In the genomic region with DNA sequence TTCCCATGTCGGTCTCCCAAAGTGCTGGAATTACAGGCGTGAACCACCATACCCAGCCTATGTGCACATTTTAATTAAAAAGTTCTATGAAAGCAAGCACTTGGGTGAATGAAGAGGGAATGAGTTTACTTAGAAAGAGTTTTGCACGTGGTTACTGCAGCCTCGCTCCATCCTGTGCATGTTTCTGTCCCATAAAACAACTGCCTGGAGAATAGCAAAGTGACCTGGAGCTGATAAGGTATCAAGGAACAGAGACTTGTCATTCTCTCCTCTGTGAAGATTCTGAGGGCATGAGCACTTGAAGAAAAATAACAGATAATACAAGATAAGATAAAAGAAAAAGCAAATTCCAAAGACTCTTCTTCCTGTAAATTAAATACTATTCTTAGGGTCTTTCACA, we compare ENCODE assay signal across 19 cellular contexts.
DNase-seq lines count a peak whose midpoint lies in the region; ATAC-seq, FAIRE-seq and TF ChIP-seq lines count a peak whose summit lies in the region.
"Had no signal": no experiment of that assay in that cellular context is flagged by ENCODE, and none has a peak within 500 bp of the region (broad histone marks: within the 10 kb centered on the region; RNA-seq: fewer than 3 reads in every experiment).

No MANE protein-coding gene starts in this region.

- FAIRE-seq in D721Med (lab: Jason Lieb, UNC): no peak
- FAIRE-seq: G401.6, GM12891, HTR-8/SVneo had no signal

- H3K27me3 ChIP-seq in Caco-2 (replicated peaks; ENCODE audit: control insufficient read depth, insufficient read depth, low read length): no peaks in the 10 kb centered on the region
- no peaks in the 10 kb centered on the region for H3K27me3 ChIP-seq in mesenchymal stem cell (ENCODE audit: control insufficient read depth in 1 of 2, insufficient read depth in 1 of 2, low read length in 2 of 2)
- no peaks in the 10 kb centered on the region for H3K27me3 ChIP-seq in trophoblast cell (ENCODE audit: insufficient read depth, low read length)
- H3K27me3 ChIP-seq: BLaER1 treated with 17β-estradiol and CSF1 and Interleukin-3, amounts not matched to agents 10 nM and 100 nM had no signal

- no peak overlapping the region for H3K23ac ChIP-seq in mesenchymal stem cell (ENCODE audit: low read length in 2 of 2)
- no peak overlapping the region for H3K23ac ChIP-seq in trophoblast cell (ENCODE audit: low read length)

- H3K79me2 ChIP-seq in trophoblast cell (ENCODE audit: control insufficient read depth, insufficient read depth, low read length, poor library complexity): peaks cover 2% of the 10 kb centered on the region

- H3K9me3 ChIP-seq in Caco-2: peaks cover 8% of the 10 kb centered on the region
- peaks cover 6% of the 10 kb centered on the region for H3K9me3 ChIP-seq in mesenchymal stem cell (ENCODE audit: control insufficient read depth, low read length)
- H3K9me3 ChIP-seq in trophoblast cell (ENCODE audit: insufficient read depth, low read depth, low read length): no peaks in the 10 kb centered on the region

- H3K36me3 Mint-ChIP-seq in Caco-2 (ENCODE audit: insufficient read depth, unreplicated experiment) (no peaks in the 10 kb centered on the region), progenitor cell of endocrine pancreas (ENCODE audit: insufficient read depth) (no peaks in the 10 kb centered on the region)
- H3K36me3 Mint-ChIP-seq: CD8-positive, alpha-beta T cell; IgD-negative memory B cell had no signal

- peaks cover 8% of the 10 kb centered on the region for H3K9me3 Mint-ChIP-seq in Caco-2 (ENCODE audit: unreplicated experiment)
- peaks cover 10% of the 10 kb centered on the region for H3K9me3 Mint-ChIP-seq in progenitor cell of endocrine pancreas (ENCODE audit: low read depth)
- H3K9me3 Mint-ChIP-seq: CD8-positive, alpha-beta T cell; HFFc6; IgD-negative memory B cell had no signal

- H3K36me3 ChIP-seq in Caco-2 (ENCODE audit: control insufficient read depth, insufficient read depth, low read length): no peaks in the 10 kb centered on the region
- no peaks in the 10 kb centered on the region for H3K36me3 ChIP-seq in mesenchymal stem cell (ENCODE audit: control insufficient read depth in 1 of 2, insufficient read depth in 2 of 2, low read depth in 1 of 2, low read length in 2 of 2)
- no peaks in the 10 kb centered on the region for H3K36me3 ChIP-seq in trophoblast cell (ENCODE audit: control insufficient read depth in 1 of 2, insufficient read depth in 2 of 2, low read length in 2 of 2)
- H3K36me3 ChIP-seq: BLaER1 treated with 17β-estradiol and CSF1 and Interleukin-3, amounts not matched to agents 10 nM and 100 nM had no signal

- intact Hi-C loops in Caco-2 (cut with micrococcal nuclease; ENCODE audit: unreplicated experiment): loop anchor here (1.0 kb wide), 2 partner anchors 11 kb away; no protein-coding TSS in a partner anchor

- no peak for ATAC-seq in GM18868 (IDR thresholded peaks at IDR 0.05; ENCODE audit: unreplicated experiment)
- ATAC-seq: CD8-positive, alpha-beta T cell; HCT116 had no signal

- BruUV-seq in Caco-2 (replicated peaks; lab: Mats Ljungman, UMichigan): no TSS peak

- H4K8ac ChIP-seq in mesenchymal stem cell (ENCODE audit: low read length) (no peak overlapping the region), trophoblast cell (ENCODE audit: low read depth, low read length) (no peak overlapping the region)

- H3K4me3 Mint-ChIP-seq in Caco-2 (ENCODE audit: unreplicated experiment) (no peak overlapping the region), progenitor cell of endocrine pancreas (ENCODE audit: low read depth) (no peak overlapping the region)
- H3K4me3 Mint-ChIP-seq: B cell; CD8-positive, alpha-beta T cell; HFFc6; IgD-negative memory B cell had no signal

- H2AK5ac ChIP-seq in mesenchymal stem cell (ENCODE audit: low read length, severe bottlenecking): no peak overlapping the region
- H2AK5ac ChIP-seq in trophoblast cell (ENCODE audit: low read length): no peak overlapping the region

- H2BK12ac ChIP-seq in mesenchymal stem cell (ENCODE audit: low read length in 2 of 2): no peak overlapping the region
- H2BK12ac ChIP-seq in trophoblast cell (ENCODE audit: low read length): no peak overlapping the region

- H3K4me1 ChIP-seq in Caco-2: peaks cover 23% of the 10 kb centered on the region
- peaks cover 3% of the 10 kb centered on the region for H3K4me1 ChIP-seq in mesenchymal stem cell (ENCODE audit: control insufficient read depth, insufficient read depth, low read depth, low read length)
- peaks cover 0 to 7% of the 10 kb centered on the region in 2 experiments for H3K4me1 ChIP-seq in trophoblast cell (ENCODE audit: control insufficient read depth in 1 of 2, insufficient read depth in 2 of 2, low read length in 2 of 2)

- H3K14ac ChIP-seq in mesenchymal stem cell (ENCODE audit: low read length in 2 of 2) (no peak overlapping the region), trophoblast cell (ENCODE audit: low read length) (no peak overlapping the region)

- H3K27ac Mint-ChIP-seq in Caco-2 (ENCODE audit: unreplicated experiment) (peak overlapping the region; percentile 77), progenitor cell of endocrine pancreas (no peak overlapping the region)
- H3K27ac Mint-ChIP-seq: B cell; CD8-positive, alpha-beta T cell; HFFc6; IgD-negative memory B cell had no signal

- H3K4me2 ChIP-seq in mesenchymal stem cell (ENCODE audit: low read length, poor library complexity, severe bottlenecking) (no peak overlapping the region), trophoblast cell (ENCODE audit: low read length) (no peak overlapping the region)

- no peak overlapping the region for H3K9ac ChIP-seq in mesenchymal stem cell (ENCODE audit: low read length)
- no peak overlapping the region for H3K9ac ChIP-seq in trophoblast cell (ENCODE audit: low read length)
- H3K9ac ChIP-seq: BLaER1 treated with 17β-estradiol and CSF1 and Interleukin-3, amounts not matched to agents 10 nM and 100 nM had no signal

- CTCF ChIA-PET in Caco-2 (lab: Charles Lee): interaction anchor here (0.5 to 1.1 kb wide), 2 partner anchors 69 to 171 kb away, joined by 3 to 4 read pairs; no protein-coding TSS in a partner anchor

- no peak overlapping the region for H4K91ac ChIP-seq in mesenchymal stem cell (ENCODE audit: low read length)
- no peak overlapping the region for H4K91ac ChIP-seq in trophoblast cell (ENCODE audit: low read depth, low read length)

- DNase-seq in Caco-2: peak; percentile 66 to 83
- DNase-seq in amniotic epithelial cell (ENCODE audit: low read depth): peak; percentile 59
- peak; percentile 34 for DNase-seq in mesenchymal stem cell
- peak; percentile 63 to 82 for DNase-seq in trophoblast cell
- no peak for DNase-seq in progenitor cell of endocrine pancreas (ENCODE audit: low spot score, unreplicated experiment)
- no peak for DNase-seq in D721Med (ENCODE audit: insufficient read length, low spot score)
- DNase-seq: 8988T; CD8-positive, alpha-beta T cell; GOT3; H7 had no signal

- no peak overlapping the region for H2BK5ac ChIP-seq in mesenchymal stem cell (ENCODE audit: low read depth, low read length, poor library complexity, severe bottlenecking)
- no peak overlapping the region for H2BK5ac ChIP-seq in trophoblast cell (ENCODE audit: low read depth, low read length, poor library complexity)

- WGBS in mesenchymal stem cell: 39% methylated on average over 3 of the region's 4 CpGs
- no CpG with 5 or more reads among the region's 4 CpGs for WGBS in trophoblast cell (ENCODE audit: extremely low coverage, insufficient coverage, insufficient read length)

- no peak overlapping the region for H4K12ac ChIP-seq in trophoblast cell (ENCODE audit: low read depth, low read length)

- H3K4me1 Mint-ChIP-seq in Caco-2 (ENCODE audit: low read depth, unreplicated experiment): peaks cover 33% of the 10 kb centered on the region
- H3K4me1 Mint-ChIP-seq in progenitor cell of endocrine pancreas (ENCODE audit: low read depth): peaks cover 2% of the 10 kb centered on the region
- H3K4me1 Mint-ChIP-seq: B cell, IgD-negative memory B cell had no signal

- no peaks in the 10 kb centered on the region for H3K27me3 Mint-ChIP-seq in Caco-2 (ENCODE audit: insufficient read depth, unreplicated experiment)
- H3K27me3 Mint-ChIP-seq in progenitor cell of endocrine pancreas: no peaks in the 10 kb centered on the region

- H2BK120ac ChIP-seq in mesenchymal stem cell (ENCODE audit: low read depth, low read length) (no peak overlapping the region), trophoblast cell (ENCODE audit: insufficient read depth, low read length, poor library complexity) (no peak overlapping the region)

- H3K27ac ChIP-seq in mesenchymal stem cell (ENCODE audit: low read length, poor library complexity, severe bottlenecking) (no peak overlapping the region), trophoblast cell (ENCODE audit: low read depth, low read length) (no peak overlapping the region)
- H3K27ac ChIP-seq: BLaER1 treated with 17β-estradiol and CSF1 and Interleukin-3, amounts not matched to agents 10 nM and 100 nM had no signal

- H2AFZ ChIP-seq in mesenchymal stem cell (ENCODE audit: low read depth, low read length) (no peak overlapping the region), trophoblast cell (ENCODE audit: insufficient read depth, low read length, poor library complexity) (no peak overlapping the region)

- POLR2A ChIA-PET in Caco-2 (lab: Charles Lee): no interaction called here

- H3K4ac ChIP-seq in mesenchymal stem cell (ENCODE audit: low read depth in 1 of 2, low read length in 2 of 2): no peak overlapping the region
- no peak overlapping the region for H3K4ac ChIP-seq in trophoblast cell (ENCODE audit: low read depth, low read length)

- H3K4me3 ChIP-seq in Caco-2 (ENCODE audit: low read depth, low read length) (no peak overlapping the region), mesenchymal stem cell (ENCODE audit: insufficient read depth in 1 of 2, low read depth in 1 of 2, low read length in 2 of 2) (no peak overlapping the region), trophoblast cell (ENCODE audit: low read depth, low read length) (no peak overlapping the region)
- H3K4me3 ChIP-seq: BLaER1 treated with 17β-estradiol and CSF1 and Interleukin-3, amounts not matched to agents 10 nM and 100 nM had no signal

- H3K18ac ChIP-seq in mesenchymal stem cell (ENCODE audit: low read depth in 1 of 2, low read length in 2 of 2) (no peak overlapping the region), trophoblast cell (ENCODE audit: low read length) (no peak overlapping the region)

- H3K79me1 ChIP-seq in mesenchymal stem cell (replicated peaks; ENCODE audit: low read length, poor library complexity, severe bottlenecking) (no peaks in the 10 kb centered on the region), trophoblast cell (ENCODE audit: low read length) (no peaks in the 10 kb centered on the region)

- H2BK15ac ChIP-seq in mesenchymal stem cell (ENCODE audit: low read depth, poor library complexity, severe bottlenecking): no peak overlapping the region

- TF ChIP-seq CTCF in Caco-2 (IDR thresholded peaks at IDR 0.05; ENCODE audit: insufficient read depth in 1 of 2, low read depth in 1 of 2, low read length in 1 of 2, severe bottlenecking in 1 of 2, unreplicated experiment in 1 of 2) (no peak), progenitor cell of endocrine pancreas (IDR thresholded peaks at IDR 0.05; ENCODE audit: unreplicated experiment) (no peak), D721Med (IDR thresholded peaks at IDR 0.05; ENCODE audit: insufficient read depth, missing control alignments) (no peak)

Comparison
In these comparisons a context has a peak if more than half of its experiments do, and no peak if none do; other contexts are left out.
1. DNase-seq: peak in Caco-2 (2 of 2), amniotic epithelial cell (single experiment), mesenchymal stem cell (single experiment) and trophoblast cell (2 of 2); none in progenitor cell of endocrine pancreas (single experiment) and D721Med (single experiment).